In genomic region chr11:65117206-65118096, GRCh38 we compare ENCODE assay signal across 8 cellular contexts. TPM values are rescaled to one million over a fixed set of nuclear protein-coding genes. Genes with fewer than 3 reads are reported as not detected.
DNase-seq lines count a peak whose midpoint lies in the region; ATAC-seq and TF ChIP-seq lines count a peak whose summit lies in the region.

ZNHIT2 (minus strand) TSS chr11:65117701; CDS start chr11:65117653, 48 bp downstream.

- H3K27ac Mint-ChIP-seq in Calu3 (ENCODE audit: unreplicated experiment), result peak within 1 kb of the TSS; percentile 90

- peaks cover 16% of the 10 kb centered on the region for H3K4me1 ChIP-seq in HUES48 (ENCODE audit: control insufficient read depth, insufficient read depth, low read length)
- peaks cover 17% of the 10 kb centered on the region for H3K4me1 ChIP-seq in NT2/D1 (ENCODE audit: insufficient read depth, insufficient read length)
- no peaks in the 10 kb centered on the region for H3K4me1 ChIP-seq in endocrine pancreas (ENCODE audit: control insufficient read depth, insufficient read depth, low read length)
- H3K4me1 ChIP-seq in mesendoderm (ENCODE audit: control insufficient read depth, low read depth, low read length), result peaks cover 3% of the 10 kb centered on the region

- no peak within 1 kb of the TSS for H4K5ac ChIP-seq in mesendoderm (ENCODE audit: low read length)

- peak within 1 kb of the TSS; percentile 61 for H3K4ac ChIP-seq in mesendoderm (ENCODE audit: low read depth, low read length)

- no CpG with 5 or more reads among the region's 89 CpGs for WGBS in mesendoderm (ENCODE audit: extremely low coverage, insufficient coverage, low lambda C conversion rate)

- peak within 1 kb of the TSS; percentile 82 for H3K4me3 Mint-ChIP-seq in Calu3 (ENCODE audit: low read depth, unreplicated experiment)

- no peaks in the 10 kb centered on the region for H3K9me3 Mint-ChIP-seq in Calu3 (ENCODE audit: low read depth, unreplicated experiment)

- H3K9me3 ChIP-seq in HUES48 (ENCODE audit: control insufficient read depth, insufficient read depth, low read length) (no peaks in the 10 kb centered on the region), NT2/D1 (ENCODE audit: insufficient read depth, low read length) (no peaks in the 10 kb centered on the region), endocrine pancreas (ENCODE audit: control insufficient read depth, low read length) (no peaks in the 10 kb centered on the region)

- no peak within 1 kb of the TSS for H2BK15ac ChIP-seq in mesendoderm (replicated peaks; ENCODE audit: low read depth)

- intact Hi-C loops in Calu3 (cut with micrococcal nuclease; ENCODE audit: unreplicated experiment), result loop anchor here (5.0 to 10.0 kb wide), 2 partner anchors 273 to 330 kb away; partner anchors contain the start of gene CDC42BPG

- H3K36me3 ChIP-seq in HUES48 (ENCODE audit: control insufficient read depth, insufficient read depth, low read length) (peaks cover 42% of the 10 kb centered on the region), NT2/D1 (ENCODE audit: insufficient read depth, insufficient read length, low read length) (peaks cover 64% of the 10 kb centered on the region), endocrine pancreas (ENCODE audit: control insufficient read depth, insufficient read depth, low read length) (no peaks in the 10 kb centered on the region), mesendoderm (ENCODE audit: control insufficient read depth, insufficient read depth, low read length) (peaks cover 14% of the 10 kb centered on the region)

- H3K27me3 ChIP-seq in HUES48 (ENCODE audit: control insufficient read depth, insufficient read depth, low read length), result no peaks in the 10 kb centered on the region
- H3K27me3 ChIP-seq in NT2/D1 (ENCODE audit: insufficient read depth, insufficient read length), result no peaks in the 10 kb centered on the region
- H3K27me3 ChIP-seq in endocrine pancreas (ENCODE audit: control insufficient read depth, insufficient read depth, low read length), result no peaks in the 10 kb centered on the region
- H3K27me3 ChIP-seq in mesendoderm (ENCODE audit: insufficient read depth, low read length, poor library complexity), result no peaks in the 10 kb centered on the region

- H3K4me3 ChIP-seq in HUES48 (ENCODE audit: low read depth, low read length) (peak within 1 kb of the TSS; percentile 79), NT2/D1 (ENCODE audit: insufficient read length, low read depth) (peak within 1 kb of the TSS; percentile 96), endocrine pancreas (ENCODE audit: control insufficient read depth, insufficient read depth, low read length) (no peak within 1 kb of the TSS), mesendoderm (ENCODE audit: low read length) (peak within 1 kb of the TSS; percentile 95)

- DNase-seq in Calu3 (peak; percentile 99), NT2/D1 (ENCODE audit: low read depth, low spot score) (peak; percentile 100), mesendoderm (peak; percentile 99)
- DNase-seq in activated CD8-positive, alpha-beta memory T cell treated with anti-CD3 and anti-CD28 coated beads, Interleukin-2, amount 50 U/mL, for 1 hour (ENCODE audit: extremely low read depth), result peak; percentile 99
- DNase-seq in stimulated activated CD8-positive, alpha-beta memory T cell treated with anti-CD3 and anti-CD28 coated beads, Interleukin-15, amount 100 ng/mL, for 24 hours (ENCODE audit: low read depth), result peak; percentile 99

- H3K4me2 ChIP-seq in mesendoderm (ENCODE audit: low read length), result peak within 1 kb of the TSS; percentile 95

- peak within 1 kb of the TSS; percentile 19 for H3K18ac ChIP-seq in mesendoderm (ENCODE audit: low read length)

- peaks cover 31% of the 10 kb centered on the region for H3K4me1 Mint-ChIP-seq in Calu3 (ENCODE audit: low read depth, unreplicated experiment)

- no TSS peak for BruUV-seq in Calu3 (replicated peaks; lab: Mats Ljungman, UMichigan)

- H3K9ac ChIP-seq in HUES48 (ENCODE audit: low read depth, low read length), result peak within 1 kb of the TSS; percentile 81
- H3K9ac ChIP-seq in NT2/D1 (ENCODE audit: insufficient read length, low read depth), result peak within 1 kb of the TSS; percentile 96
- peak within 1 kb of the TSS; percentile 92 for H3K9ac ChIP-seq in endocrine pancreas (ENCODE audit: control insufficient read depth, insufficient read depth, low read length)
- H3K9ac ChIP-seq in mesendoderm (ENCODE audit: low read length), result peak within 1 kb of the TSS; percentile 93

- H3K27me3 Mint-ChIP-seq in Calu3 (ENCODE audit: unreplicated experiment), result no peaks in the 10 kb centered on the region

- H3K27ac ChIP-seq in HUES48 (ENCODE audit: low read depth, low read length) (peak within 1 kb of the TSS; percentile 92), mesendoderm (ENCODE audit: low read depth, low read length) (peak within 1 kb of the TSS; percentile 71)

- H3K23ac ChIP-seq in mesendoderm (ENCODE audit: low read length), result no peak within 1 kb of the TSS

- peaks cover 25% of the 10 kb centered on the region for H3K79me1 ChIP-seq in mesendoderm (ENCODE audit: low read length)

- peaks cover 26% of the 10 kb centered on the region for H3K79me2 ChIP-seq in mesendoderm (ENCODE audit: control insufficient read depth, insufficient read depth, low read length)

- no peak within 1 kb of the TSS for H2BK120ac ChIP-seq in mesendoderm (ENCODE audit: low read depth, low read length)

- ATAC-seq in GM21381 (IDR thresholded peaks at IDR 0.05; ENCODE audit: unreplicated experiment), result peak; percentile 61

- peak within 1 kb of the TSS; percentile 99 for H3K56ac ChIP-seq in mesendoderm (ENCODE audit: low read length)

- H3K36me3 Mint-ChIP-seq in Calu3 (ENCODE audit: insufficient read depth, unreplicated experiment), result peaks cover 90% of the 10 kb centered on the region

- H2AK5ac ChIP-seq in mesendoderm (ENCODE audit: low read length), result peak within 1 kb of the TSS; percentile 58

- peak; percentile 88 for TF ChIP-seq CTCF in Calu3 (IDR thresholded peaks at IDR 0.05; ENCODE audit: unreplicated experiment)

- no peak within 1 kb of the TSS for H4K8ac ChIP-seq in mesendoderm (ENCODE audit: low read depth, low read length)

- CTCF ChIA-PET in Calu3 (lab: Charles Lee), result interaction anchor here (0.6 to 1.4 kb wide), 5 partner anchors 7 to 90 kb away, joined by 3 to 8 read pairs (median 6); partner anchors contain the start of genes CAPN1 and SNX15

- peak within 1 kb of the TSS; percentile 67 for H2BK5ac ChIP-seq in mesendoderm (ENCODE audit: low read length)

RNA-seq across cellular contexts. Expression of gene ZNHIT2, which starts in this region (rescaled TPM):
- total RNA-seq in Calu3 (2022), result 13.2 and 17.2 TPM in 2 replicates
- polyA plus RNA-seq in mesendoderm (2013, experiment 1 of 2), result 9.7 TPM
- polyA plus RNA-seq in mesendoderm (2013, experiment 2 of 2), result 9.3 TPM
